ENCODE assay signal across 8 cellular contexts in genomic region chr12:120228041-120228290, GRCh38. TPM values are rescaled to one million over a fixed set of nuclear protein-coding genes. Genes with fewer than 3 reads are reported as not detected.
DNase-seq lines count a peak whose midpoint lies in the region; ATAC-seq, FAIRE-seq and TF ChIP-seq lines count a peak whose summit lies in the region.

No MANE protein-coding gene starts in this region.

- H3K79me2 ChIP-seq in keratinocyte (ENCODE audit: control insufficient read depth, insufficient read depth, low read length): peaks cover 84% of the 10 kb centered on the region
- H3K79me2 ChIP-seq in smooth muscle cell (ENCODE audit: low read depth): peaks cover 33% of the 10 kb centered on the region

- WGBS in smooth muscle cell (ENCODE audit: low lambda C conversion rate): 40% methylated on average over 3 of the region's 3 CpGs

- peaks cover 86% of the 10 kb centered on the region for H3K4me1 ChIP-seq in keratinocyte (ENCODE audit: control insufficient read depth, extremely low read depth, insufficient read depth, low read length)
- peaks cover 58% of the 10 kb centered on the region for H3K4me1 ChIP-seq in smooth muscle cell (ENCODE audit: low read depth)

- peaks cover 19% of the 10 kb centered on the region for H3F3A ChIP-seq in smooth muscle cell (ENCODE audit: low read depth)

- DNase-seq in activated CD4-positive, alpha-beta T cell treated with anti-CD3 and anti-CD28 coated beads, Interleukin-2, amount 10 ng/mL, durations not matched to agents 24 days and 14 days: no peak
- DNase-seq in activated CD4-positive, alpha-beta T cell treated with anti-CD3 and anti-CD28 coated beads for 48 hours: no peak
- DNase-seq in activated CD4-positive, alpha-beta memory T cell treated with anti-CD3 and anti-CD28 coated beads for 36 hours: no peak
- DNase-seq in keratinocyte (ENCODE audit: low read depth, low spot score) (no peak), smooth muscle cell (lab: John Stamatoyannopoulos, UW; ENCODE audit: unreplicated experiment) (no peak), KG1 (lab: John Stamatoyannopoulos, UW) (no peak)
- DNase-seq in stimulated activated naive CD4-positive, alpha-beta T cell treated with Interleukin-2 at 50 U/mL for 16 hours (lab: John Stamatoyannopoulos, UW): no peak

- peak overlapping the region; percentile 65 for H3K4me3 Mint-ChIP-seq in activated CD4-positive, alpha-beta T cell treated with anti-CD3 and anti-CD28 coated beads, Interleukin-2, amount 10 ng/mL, durations not matched to agents 24 days and 14 days
- no peak overlapping the region for H3K4me3 Mint-ChIP-seq in activated CD4-positive, alpha-beta memory T cell treated with anti-CD3 and anti-CD28 coated beads for 36 hours

- no peaks in the 10 kb centered on the region for H3K9me3 Mint-ChIP-seq in activated CD4-positive, alpha-beta T cell treated with anti-CD3 and anti-CD28 coated beads, Interleukin-2, amount 10 ng/mL, durations not matched to agents 24 days and 14 days
- no peaks in the 10 kb centered on the region for H3K9me3 Mint-ChIP-seq in activated CD4-positive, alpha-beta memory T cell treated with anti-CD3 and anti-CD28 coated beads for 36 hours

- H3K9me3 ChIP-seq in keratinocyte (ENCODE audit: control insufficient read depth, low read depth, low read length) (no peaks in the 10 kb centered on the region), smooth muscle cell (replicated peaks; ENCODE audit: low read depth) (no peaks in the 10 kb centered on the region)

- ATAC-seq in esophagus mucosa: no peak

- peak overlapping the region; percentile 79 for H3K27ac Mint-ChIP-seq in activated CD4-positive, alpha-beta T cell treated with anti-CD3 and anti-CD28 coated beads, Interleukin-2, amount 10 ng/mL, durations not matched to agents 24 days and 14 days
- H3K27ac Mint-ChIP-seq in activated CD4-positive, alpha-beta memory T cell treated with anti-CD3 and anti-CD28 coated beads for 36 hours: peak overlapping the region; percentile 64

- dilution Hi-C loops in keratinocyte (cut with MboI; ENCODE audit: extremely low pct_ligation_motif_present, low sequenced_read_pairs): no loop called here

- H3K4me2 ChIP-seq in keratinocyte (ENCODE audit: control insufficient read depth, extremely low read depth, insufficient read depth, low read depth, low read length) (peak overlapping the region; percentile 84), smooth muscle cell (peak overlapping the region; percentile 72)

- no peak overlapping the region for H2AFZ ChIP-seq in keratinocyte (ENCODE audit: control insufficient read depth, low read length)
- no peak overlapping the region for H2AFZ ChIP-seq in smooth muscle cell (ENCODE audit: low read depth)

- H3K9ac ChIP-seq in keratinocyte (ENCODE audit: control insufficient read depth, extremely low read depth, insufficient read depth, low read length) (peak overlapping the region; percentile 55), smooth muscle cell (ENCODE audit: low read depth) (no peak overlapping the region)

- H3K27ac ChIP-seq in keratinocyte (ENCODE audit: control insufficient read depth, insufficient read depth, low read length): peak overlapping the region; percentile 98
- H3K27ac ChIP-seq in smooth muscle cell (ENCODE audit: low read depth): peak overlapping the region; percentile 99

- H3K27me3 ChIP-seq in keratinocyte (ENCODE audit: control insufficient read depth, extremely low read depth, insufficient read depth, low read length) (no peaks in the 10 kb centered on the region), smooth muscle cell (ENCODE audit: low read depth) (no peaks in the 10 kb centered on the region)

- no peak for FAIRE-seq in keratinocyte (lab: Jason Lieb, UNC)

- H4K20me1 ChIP-seq in keratinocyte (ENCODE audit: control insufficient read depth, extremely low read depth, insufficient read depth, low read length) (peaks cover 8% of the 10 kb centered on the region), smooth muscle cell (ENCODE audit: low read depth) (peaks cover 60% of the 10 kb centered on the region)

- CTCF ChIA-PET in activated CD4-positive, alpha-beta memory T cell treated with anti-CD3 and anti-CD28 coated beads for 36 hours (lab: Charles Lee): interaction anchor here (0.6 to 12.1 kb wide), 28 partner anchors 10 to 354 kb away, joined by 3 to 614 read pairs (median 6); partner anchors contain the start of genes PLA2G1B, POP5, PXN and RNU4-1

- no peaks in the 10 kb centered on the region for H3K27me3 Mint-ChIP-seq in activated CD4-positive, alpha-beta T cell treated with anti-CD3 and anti-CD28 coated beads, Interleukin-2, amount 10 ng/mL, durations not matched to agents 24 days and 14 days
- no peaks in the 10 kb centered on the region for H3K27me3 Mint-ChIP-seq in activated CD4-positive, alpha-beta memory T cell treated with anti-CD3 and anti-CD28 coated beads for 36 hours

- H3K9me1 ChIP-seq in keratinocyte (ENCODE audit: control insufficient read depth, extremely low read depth, insufficient read depth, low read length): no peaks in the 10 kb centered on the region

- peaks cover 10% of the 10 kb centered on the region for H3K36me3 Mint-ChIP-seq in activated CD4-positive, alpha-beta T cell treated with anti-CD3 and anti-CD28 coated beads, Interleukin-2, amount 10 ng/mL, durations not matched to agents 24 days and 14 days (ENCODE audit: low read depth)
- no peaks in the 10 kb centered on the region for H3K36me3 Mint-ChIP-seq in activated CD4-positive, alpha-beta memory T cell treated with anti-CD3 and anti-CD28 coated beads for 36 hours

- intact Hi-C loops in activated CD4-positive, alpha-beta T cell treated with anti-CD3 and anti-CD28 coated beads, Interleukin-2, amount 10 ng/mL, durations not matched to agents 24 days and 14 days (cut with micrococcal nuclease): loop anchor here (1.0 to 10.0 kb wide), 3 partner anchors 37 to 207 kb away; partner anchors contain the start of genes COX6A1, PXN and RNU4-2
- intact Hi-C loops in activated CD4-positive, alpha-beta memory T cell treated with anti-CD3 and anti-CD28 coated beads for 36 hours (cut with micrococcal nuclease): loop anchor here (1.0 kb wide), 1 partner anchor 37 kb away; the partner anchor contains the start of gene PXN

- POLR2A ChIA-PET in activated CD4-positive, alpha-beta memory T cell treated with anti-CD3 and anti-CD28 coated beads for 36 hours (lab: Charles Lee): interaction anchor here (0.7 to 9.6 kb wide), 6 partner anchors 21 to 67 kb away, joined by 3 to 261 read pairs (median 22); partner anchors contain the start of genes PXN, RNU4-1, RNU4-2 and RPLP0

- no peak for TF ChIP-seq CTCF in keratinocyte (optimal IDR thresholded peaks at IDR 0.05 in 1 of 3, IDR thresholded peaks at IDR 0.05 in 1 of 3, conservative IDR thresholded peaks at IDR 0.05 in 1 of 3; ENCODE audit: extremely low read depth in 1 of 3, insufficient read depth in 2 of 3, low read length in 3 of 3)
- no peak for TF ChIP-seq CTCF in smooth muscle cell (IDR thresholded peaks at IDR 0.05; ENCODE audit: borderline replicate concordance, insufficient read depth, poor library complexity, severe bottlenecking)

- H3K36me3 ChIP-seq in keratinocyte (ENCODE audit: control insufficient read depth in 2 of 2, extremely low read depth in 1 of 2, insufficient read depth in 2 of 2, low read length in 2 of 2) (peaks cover 30 to 56% of the 10 kb centered on the region in 2 experiments), smooth muscle cell (ENCODE audit: low read depth) (no peaks in the 10 kb centered on the region)

- peaks cover 71% of the 10 kb centered on the region for H3K4me1 Mint-ChIP-seq in activated CD4-positive, alpha-beta T cell treated with anti-CD3 and anti-CD28 coated beads, Interleukin-2, amount 10 ng/mL, durations not matched to agents 24 days and 14 days
- peaks cover 74% of the 10 kb centered on the region for H3K4me1 Mint-ChIP-seq in activated CD4-positive, alpha-beta memory T cell treated with anti-CD3 and anti-CD28 coated beads for 36 hours (ENCODE audit: low read depth)

- peak overlapping the region in 1 of 3 experiments; percentile 21 for H3K4me3 ChIP-seq in keratinocyte (ENCODE audit: control insufficient read depth in 2 of 3, extremely low read depth in 1 of 3, insufficient read depth in 2 of 3, low read depth in 1 of 3, low read length in 3 of 3)
- H3K4me3 ChIP-seq in smooth muscle cell: no peak overlapping the region

RNA-seq across cellular contexts. Expression of gene RPLP0, which starts 27.1 kb away (rescaled TPM):
- total RNA-seq in activated CD4-positive, alpha-beta T cell treated with anti-CD3 and anti-CD28 coated beads, Interleukin-2, amount 10 ng/mL, durations not matched to agents 24 days and 14 days: 2,659 and 2,699 TPM in 2 replicates
- 1,000 to 10,000 TPM; 4,273 to 4,368 TPM for total RNA-seq in activated CD4-positive, alpha-beta memory T cell treated with anti-CD3 and anti-CD28 coated beads for 36 hours
- polyA plus RNA-seq in keratinocyte (3,950 to 5,808 TPM (median 4,618 TPM) in 3 replicates), smooth muscle cell (1,054 and 1,106 TPM in 2 replicates)
- polyA plus RNA-seq in keratinocyte (2011; ENCODE audit: low read depth): 2,331 TPM
- 5,109 and 6,391 TPM in 2 replicates for polyA plus RNA-seq in keratinocyte (2011; cell fraction: cytosol; rRNA removed)
- polyA plus RNA-seq in keratinocyte (2011; cell fraction: nucleus; rRNA removed): 1,448 and 1,525 TPM in 2 replicates
- 2,330 and 3,652 TPM in 2 replicates for polyA plus RNA-seq in keratinocyte (2012; ENCODE audit: low replicate concordance)
- polyA minus RNA-seq in keratinocyte: 3,230 to 5,763 TPM (median 4,158 TPM) in 3 replicates
- 2,814 TPM for polyA minus RNA-seq in keratinocyte (2011; cell fraction: cytosol; rRNA and poly(A)+ RNA removed)
- polyA minus RNA-seq in keratinocyte (2011; cell fraction: nucleus; rRNA and poly(A)+ RNA removed): 617 and 664 TPM in 2 replicates
- total RNA-seq in smooth muscle cell (2,989 and 3,138 TPM in 2 replicates), esophagus mucosa (3,286 TPM)

RNA-seq across cellular contexts. Expression of gene GCN1, which starts 33.5 kb away (rescaled TPM):
- 169 and 176 TPM in 2 replicates for total RNA-seq in activated CD4-positive, alpha-beta T cell treated with anti-CD3 and anti-CD28 coated beads, Interleukin-2, amount 10 ng/mL, durations not matched to agents 24 days and 14 days
- total RNA-seq in activated CD4-positive, alpha-beta memory T cell treated with anti-CD3 and anti-CD28 coated beads for 36 hours: 100 to 1,000 TPM; 121 TPM
- polyA plus RNA-seq in keratinocyte: 26.1 to 56.3 TPM (median 34.1 TPM) in 3 replicates
- polyA plus RNA-seq in keratinocyte (2011; ENCODE audit: low read depth): 33.4 TPM
- 21.4 and 29.2 TPM in 2 replicates for polyA plus RNA-seq in keratinocyte (2011; cell fraction: cytosol; rRNA removed)
- polyA plus RNA-seq in keratinocyte (2011; cell fraction: nucleus; rRNA removed): 210 and 283 TPM in 2 replicates
- polyA plus RNA-seq in keratinocyte (2012; ENCODE audit: low replicate concordance): 24.1 and 58.8 TPM in 2 replicates
- 161 to 298 TPM (median 224 TPM) in 3 replicates for polyA minus RNA-seq in keratinocyte
- 102 TPM for polyA minus RNA-seq in keratinocyte (2011; cell fraction: cytosol; rRNA and poly(A)+ RNA removed)
- polyA minus RNA-seq in keratinocyte (2011; cell fraction: nucleus; rRNA and poly(A)+ RNA removed): 202 and 229 TPM in 2 replicates
- 40.4 and 44.3 TPM in 2 replicates for total RNA-seq in smooth muscle cell
- 31.6 and 35.9 TPM in 2 replicates for polyA plus RNA-seq in smooth muscle cell
- total RNA-seq in esophagus mucosa: 65.0 TPM

RNA-seq across cellular contexts. Expression of gene PXN, which starts 37.6 kb away (rescaled TPM):
- total RNA-seq in activated CD4-positive, alpha-beta T cell treated with anti-CD3 and anti-CD28 coated beads, Interleukin-2, amount 10 ng/mL, durations not matched to agents 24 days and 14 days: 48.4 and 51.2 TPM in 2 replicates
- 10 to 100 TPM; 74.0 to 75.0 TPM for total RNA-seq in activated CD4-positive, alpha-beta memory T cell treated with anti-CD3 and anti-CD28 coated beads for 36 hours
- polyA plus RNA-seq in keratinocyte (98.7 to 224 TPM (median 114 TPM) in 3 replicates), smooth muscle cell (27.0 and 61.2 TPM in 2 replicates)
- 68.4 TPM for polyA plus RNA-seq in keratinocyte (2011; ENCODE audit: low read depth)
- polyA plus RNA-seq in keratinocyte (2011; cell fraction: cytosol; rRNA removed): 160 and 207 TPM in 2 replicates
- polyA plus RNA-seq in keratinocyte (2011; cell fraction: nucleus; rRNA removed): 382 and 553 TPM in 2 replicates
- polyA plus RNA-seq in keratinocyte (2012; ENCODE audit: low replicate concordance): 102 and 393 TPM in 2 replicates
- polyA minus RNA-seq in keratinocyte: 166 to 1,266 TPM (median 204 TPM) in 3 replicates
- polyA minus RNA-seq in keratinocyte (2011; cell fraction: cytosol; rRNA and poly(A)+ RNA removed): 149 TPM
- polyA minus RNA-seq in keratinocyte (2011; cell fraction: nucleus; rRNA and poly(A)+ RNA removed): 171 and 252 TPM in 2 replicates
- total RNA-seq in smooth muscle cell (16.6 and 17.2 TPM in 2 replicates), esophagus mucosa (23.6 TPM)
